In the genomic region with DNA sequence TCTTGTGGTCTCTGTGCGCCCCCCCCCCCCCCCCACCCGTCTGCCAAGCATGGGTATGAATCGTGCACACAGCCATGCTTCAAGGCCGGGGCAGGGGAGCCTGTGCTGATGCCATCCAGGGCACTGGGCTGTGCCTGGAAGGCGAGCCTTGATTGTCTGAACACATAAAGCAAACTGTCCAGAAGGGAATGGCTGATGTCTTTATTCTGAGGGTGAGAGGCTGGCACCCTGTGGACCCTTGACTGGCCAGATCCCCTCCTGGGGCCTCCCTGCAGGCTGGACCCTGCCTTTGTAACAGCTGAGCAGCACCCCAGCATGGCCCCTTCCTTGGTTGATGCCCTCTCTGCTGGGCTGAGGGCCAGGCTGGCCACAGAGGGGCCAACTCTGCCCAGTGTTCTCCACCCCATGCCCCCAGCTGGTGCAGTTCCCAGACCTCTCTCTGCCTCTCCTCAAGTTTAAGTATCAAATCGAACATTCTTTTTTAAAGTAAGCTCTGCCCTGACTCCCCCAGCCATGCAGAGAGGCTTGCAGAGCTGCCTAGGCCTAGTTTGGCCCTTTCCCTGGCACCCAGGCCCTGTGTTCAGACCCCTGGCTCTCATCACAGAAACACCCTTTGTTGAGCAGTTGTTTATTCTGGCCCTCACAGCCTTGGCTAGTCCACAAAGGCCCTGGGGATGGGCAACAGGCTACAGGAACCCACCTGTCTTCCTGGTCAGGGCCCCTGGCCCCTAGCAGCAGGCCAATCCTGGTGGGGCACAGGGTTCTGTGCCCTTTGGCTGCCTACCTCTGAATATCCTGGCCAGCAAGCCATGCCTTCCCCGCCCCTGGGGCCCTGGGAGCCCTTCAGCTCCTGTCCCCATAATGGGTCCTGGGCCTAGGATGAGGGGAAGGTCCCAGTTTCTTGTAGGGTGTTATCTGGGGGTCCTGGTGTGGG, we compare ENCODE assay signal across 2 cellular contexts.
TF ChIP-seq lines count a peak whose summit lies in the region.

No MANE protein-coding gene starts in this region.

TF ChIP-seq in SK-N-SH, 30 proteins besides CTCF, POLR2A, EP300 and RAD21:
- TF ChIP-seq NRF1 (IDR thresholded peaks at IDR 0.05; ENCODE audit: low read depth, low read length) (no peak), POLR2AphosphoS5 (IDR thresholded peaks at IDR 0.05; ENCODE audit: low read depth, low read length) (peak; percentile 30; the same call in 1 of the 2 replicates)

TF ChIP-seq in SK-N-SH treated with all-trans-retinoic acid at 6 μM for 48 hours, 23 proteins besides CTCF, POLR2A, EP300 and RAD21:
- TF ChIP-seq GLIS3 (CRISPR knock-in tag; IDR thresholded peaks at IDR 0.05) = no peak
- TF ChIP-seq, protein P1, sequence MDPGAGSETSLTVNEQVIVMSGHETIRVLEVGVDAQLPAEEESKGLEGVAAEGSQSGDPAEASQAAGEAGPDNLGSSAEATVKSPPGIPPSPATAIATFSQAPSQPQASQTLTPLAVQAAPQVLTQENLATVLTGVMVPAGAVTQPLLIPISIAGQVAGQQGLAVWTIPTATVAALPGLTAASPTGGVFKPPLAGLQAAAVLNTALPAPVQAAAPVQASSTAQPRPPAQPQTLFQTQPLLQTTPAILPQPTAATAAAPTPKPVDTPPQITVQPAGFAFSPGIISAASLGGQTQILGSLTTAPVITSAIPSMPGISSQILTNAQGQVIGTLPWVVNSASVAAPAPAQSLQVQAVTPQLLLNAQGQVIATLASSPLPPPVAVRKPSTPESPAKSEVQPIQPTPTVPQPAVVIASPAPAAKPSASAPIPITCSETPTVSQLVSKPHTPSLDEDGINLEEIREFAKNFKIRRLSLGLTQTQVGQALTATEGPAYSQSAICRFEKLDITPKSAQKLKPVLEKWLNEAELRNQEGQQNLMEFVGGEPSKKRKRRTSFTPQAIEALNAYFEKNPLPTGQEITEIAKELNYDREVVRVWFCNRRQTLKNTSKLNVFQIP (CRISPR knock-in tag; IDR thresholded peaks at IDR 0.05; ENCODE audit: borderline replicate concordance, low read depth) = no peak
- no peak for TF ChIP-seq PPARA (CRISPR knock-in tag; IDR thresholded peaks at IDR 0.05; ENCODE audit: borderline replicate concordance)
- TF ChIP-seq, protein P2, sequence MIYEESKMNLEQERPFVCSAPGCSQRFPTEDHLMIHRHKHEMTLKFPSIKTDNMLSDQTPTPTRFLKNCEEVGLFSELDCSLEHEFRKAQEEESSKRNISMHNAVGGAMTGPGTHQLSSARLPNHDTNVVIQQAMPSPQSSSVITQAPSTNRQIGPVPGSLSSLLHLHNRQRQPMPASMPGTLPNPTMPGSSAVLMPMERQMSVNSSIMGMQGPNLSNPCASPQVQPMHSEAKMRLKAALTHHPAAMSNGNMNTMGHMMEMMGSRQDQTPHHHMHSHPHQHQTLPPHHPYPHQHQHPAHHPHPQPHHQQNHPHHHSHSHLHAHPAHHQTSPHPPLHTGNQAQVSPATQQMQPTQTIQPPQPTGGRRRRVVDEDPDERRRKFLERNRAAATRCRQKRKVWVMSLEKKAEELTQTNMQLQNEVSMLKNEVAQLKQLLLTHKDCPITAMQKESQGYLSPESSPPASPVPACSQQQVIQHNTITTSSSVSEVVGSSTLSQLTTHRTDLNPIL (CRISPR knock-in tag; IDR thresholded peaks at IDR 0.05; ENCODE audit: low read depth) = no peak
- no peak for TF ChIP-seq ARNTL (CRISPR knock-in tag; IDR thresholded peaks at IDR 0.05; ENCODE audit: borderline replicate concordance, low read depth)
- no peak for TF ChIP-seq ZNF70 (CRISPR knock-in tag; IDR thresholded peaks at IDR 0.05)
- no peak for TF ChIP-seq ZC3H10 (CRISPR knock-in tag; IDR thresholded peaks at IDR 0.05)
- TF ChIP-seq, protein P3, sequence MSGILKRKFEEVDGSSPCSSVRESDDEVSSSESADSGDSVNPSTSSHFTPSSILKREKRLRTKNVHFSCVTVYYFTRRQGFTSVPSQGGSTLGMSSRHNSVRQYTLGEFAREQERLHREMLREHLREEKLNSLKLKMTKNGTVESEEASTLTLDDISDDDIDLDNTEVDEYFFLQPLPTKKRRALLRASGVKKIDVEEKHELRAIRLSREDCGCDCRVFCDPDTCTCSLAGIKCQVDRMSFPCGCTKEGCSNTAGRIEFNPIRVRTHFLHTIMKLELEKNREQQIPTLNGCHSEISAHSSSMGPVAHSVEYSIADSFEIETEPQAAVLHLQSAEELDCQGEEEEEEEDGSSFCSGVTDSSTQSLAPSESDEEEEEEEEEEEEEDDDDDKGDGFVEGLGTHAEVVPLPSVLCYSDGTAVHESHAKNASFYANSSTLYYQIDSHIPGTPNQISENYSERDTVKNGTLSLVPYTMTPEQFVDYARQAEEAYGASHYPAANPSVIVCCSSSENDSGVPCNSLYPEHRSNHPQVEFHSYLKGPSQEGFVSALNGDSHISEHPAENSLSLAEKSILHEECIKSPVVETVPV (CRISPR knock-in tag; IDR thresholded peaks at IDR 0.05) = no peak
- TF ChIP-seq RARB (CRISPR knock-in tag; IDR thresholded peaks at IDR 0.05) = no peak
- no peak for TF ChIP-seq ISL1 (CRISPR knock-in tag; IDR thresholded peaks at IDR 0.05)
- no peak for TF ChIP-seq ZFP3 (CRISPR knock-in tag; IDR thresholded peaks at IDR 0.05)
- TF ChIP-seq CSDC2 (CRISPR knock-in tag; IDR thresholded peaks at IDR 0.05) = no peak
- TF ChIP-seq ZNF8 (CRISPR knock-in tag; IDR thresholded peaks at IDR 0.05) = no peak
- TF ChIP-seq, protein P4, sequence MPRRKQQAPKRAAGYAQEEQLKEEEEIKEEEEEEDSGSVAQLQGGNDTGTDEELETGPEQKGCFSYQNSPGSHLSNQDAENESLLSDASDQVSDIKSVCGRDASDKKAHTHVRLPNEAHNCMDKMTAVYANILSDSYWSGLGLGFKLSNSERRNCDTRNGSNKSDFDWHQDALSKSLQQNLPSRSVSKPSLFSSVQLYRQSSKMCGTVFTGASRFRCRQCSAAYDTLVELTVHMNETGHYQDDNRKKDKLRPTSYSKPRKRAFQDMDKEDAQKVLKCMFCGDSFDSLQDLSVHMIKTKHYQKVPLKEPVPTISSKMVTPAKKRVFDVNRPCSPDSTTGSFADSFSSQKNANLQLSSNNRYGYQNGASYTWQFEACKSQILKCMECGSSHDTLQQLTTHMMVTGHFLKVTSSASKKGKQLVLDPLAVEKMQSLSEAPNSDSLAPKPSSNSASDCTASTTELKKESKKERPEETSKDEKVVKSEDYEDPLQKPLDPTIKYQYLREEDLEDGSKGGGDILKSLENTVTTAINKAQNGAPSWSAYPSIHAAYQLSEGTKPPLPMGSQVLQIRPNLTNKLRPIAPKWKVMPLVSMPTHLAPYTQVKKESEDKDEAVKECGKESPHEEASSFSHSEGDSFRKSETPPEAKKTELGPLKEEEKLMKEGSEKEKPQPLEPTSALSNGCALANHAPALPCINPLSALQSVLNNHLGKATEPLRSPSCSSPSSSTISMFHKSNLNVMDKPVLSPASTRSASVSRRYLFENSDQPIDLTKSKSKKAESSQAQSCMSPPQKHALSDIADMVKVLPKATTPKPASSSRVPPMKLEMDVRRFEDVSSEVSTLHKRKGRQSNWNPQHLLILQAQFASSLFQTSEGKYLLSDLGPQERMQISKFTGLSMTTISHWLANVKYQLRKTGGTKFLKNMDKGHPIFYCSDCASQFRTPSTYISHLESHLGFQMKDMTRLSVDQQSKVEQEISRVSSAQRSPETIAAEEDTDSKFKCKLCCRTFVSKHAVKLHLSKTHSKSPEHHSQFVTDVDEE (CRISPR knock-in tag; IDR thresholded peaks at IDR 0.05) = no peak
